ENCODE assay signal across 15 cellular contexts in the genomic region with DNA sequence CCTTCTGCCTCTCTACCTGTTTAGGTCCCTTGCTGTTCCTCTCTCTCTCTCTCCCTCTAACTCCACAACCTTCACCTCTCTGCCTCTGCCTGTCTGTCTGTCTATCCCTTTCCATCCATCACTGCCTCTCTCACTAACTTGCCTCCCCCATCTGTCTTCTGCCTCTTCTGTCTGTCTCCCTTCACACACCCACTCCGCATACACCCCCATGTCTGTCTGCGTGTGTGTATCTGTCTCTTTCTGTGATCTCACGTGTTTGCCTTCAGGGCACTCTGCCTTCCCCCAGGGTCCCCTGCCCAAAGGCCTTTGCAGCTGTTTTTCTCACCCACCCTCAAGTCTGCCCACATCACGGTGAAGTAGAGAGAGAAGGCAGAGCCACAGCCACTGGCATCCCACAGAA. TPM values are rescaled to one million over a fixed set of nuclear protein-coding genes. Genes with fewer than 3 reads are reported as not detected.
DNase-seq lines count a peak whose midpoint lies in the region; ATAC-seq and TF ChIP-seq lines count a peak whose summit lies in the region.
"Had no signal": no experiment of that assay in that cellular context is flagged by ENCODE, and none has a peak within 500 bp of the region (broad histone marks: within the 10 kb centered on the region; RNA-seq: fewer than 3 reads in every experiment).

No MANE protein-coding gene starts in this region.

- H3K36me3 ChIP-seq in HEK293 (ENCODE audit: control insufficient read depth in 2 of 2, insufficient read depth in 1 of 2, low read length in 2 of 2) (peaks cover 0 to 37% of the 10 kb centered on the region in 2 experiments; a peak in 1 of 3 replicates), osteoblast (ENCODE audit: insufficient read depth, low read length) (no peaks in the 10 kb centered on the region)

- POLR2A ChIA-PET in activated naive CD8-positive, alpha-beta T cell treated with anti-CD3 and anti-CD28 coated beads, Interleukin-2, amount 10 ng/mL, durations not matched to agents 7 days and 5 days (lab: Charles Lee) = no interaction called here
- POLR2A ChIA-PET in HEK293 (lab: Yijun Ruan, JAX) = no interaction called here
- POLR2A ChIA-PET in WTC11 (lab: Charles Lee) = interaction anchor here (1.5 kb wide), 1 partner anchor 17 kb away, joined by 4 read pairs; no protein-coding TSS in a partner anchor

- H4K20me1 ChIP-seq in osteoblast (ENCODE audit: insufficient read depth, low read length) = no peaks in the 10 kb centered on the region

- H3K27ac Mint-ChIP-seq in activated naive CD8-positive, alpha-beta T cell treated with anti-CD3 and anti-CD28 coated beads, Interleukin-2, amount 10 ng/mL, durations not matched to agents 7 days and 5 days = peak overlapping the region; percentile 18
- no peak overlapping the region for H3K27ac Mint-ChIP-seq in activated naive CD8-positive, alpha-beta T cell treated with anti-CD3 and anti-CD28 coated beads for 36 hours
- H3K27ac Mint-ChIP-seq in WTC11 = peak overlapping the region; percentile 12
- H3K27ac Mint-ChIP-seq: B cell had no signal

- TF ChIP-seq CTCF in HEK293 (tag by site-specific recombination; IDR thresholded peaks at IDR 0.05) (no peak), WTC11 (IDR thresholded peaks at IDR 0.05) (no peak), osteoblast (IDR thresholded peaks at IDR 0.05; ENCODE audit: extremely low read depth, low read depth, low read length) (no peak)

- H3K4me2 ChIP-seq in osteoblast (ENCODE audit: insufficient read depth, low read length) = no peak overlapping the region

- H3K4me3 Mint-ChIP-seq in activated naive CD8-positive, alpha-beta T cell treated with anti-CD3 and anti-CD28 coated beads, Interleukin-2, amount 10 ng/mL, durations not matched to agents 7 days and 5 days = no peak overlapping the region
- H3K4me3 Mint-ChIP-seq in activated naive CD8-positive, alpha-beta T cell treated with anti-CD3 and anti-CD28 coated beads for 36 hours = no peak overlapping the region
- no peak overlapping the region for H3K4me3 Mint-ChIP-seq in WTC11
- H3K4me3 Mint-ChIP-seq: B cell had no signal

- H3K79me2 ChIP-seq in osteoblast (ENCODE audit: insufficient read depth, low read length) = no peaks in the 10 kb centered on the region

- no peaks in the 10 kb centered on the region for H3K9me3 Mint-ChIP-seq in activated naive CD8-positive, alpha-beta T cell treated with anti-CD3 and anti-CD28 coated beads, Interleukin-2, amount 10 ng/mL, durations not matched to agents 7 days and 5 days
- no peaks in the 10 kb centered on the region for H3K9me3 Mint-ChIP-seq in activated naive CD8-positive, alpha-beta T cell treated with anti-CD3 and anti-CD28 coated beads for 36 hours
- no peaks in the 10 kb centered on the region for H3K9me3 Mint-ChIP-seq in WTC11
- H3K9me3 Mint-ChIP-seq: CD4-positive, alpha-beta memory T cell had no signal

- H3K27ac ChIP-seq in HEK293 (ENCODE audit: extremely low read depth, low read depth, low read length) (no peak overlapping the region), osteoblast (ENCODE audit: low read depth, low read length) (no peak overlapping the region)

- peaks cover 3% of the 10 kb centered on the region for H3K4me1 Mint-ChIP-seq in activated naive CD8-positive, alpha-beta T cell treated with anti-CD3 and anti-CD28 coated beads, Interleukin-2, amount 10 ng/mL, durations not matched to agents 7 days and 5 days
- no peaks in the 10 kb centered on the region for H3K4me1 Mint-ChIP-seq in activated naive CD8-positive, alpha-beta T cell treated with anti-CD3 and anti-CD28 coated beads for 36 hours
- peaks cover 33% of the 10 kb centered on the region for H3K4me1 Mint-ChIP-seq in WTC11
- H3K4me1 Mint-ChIP-seq: B cell had no signal

- H3K9me3 ChIP-seq in HEK293 (ENCODE audit: control insufficient read depth, insufficient read depth, low read depth, low read length) = no peaks in the 10 kb centered on the region
- H3K9me3 ChIP-seq in osteoblast (ENCODE audit: low read depth, low read length) = no peaks in the 10 kb centered on the region

- H3K4me1 ChIP-seq in HEK293 (ENCODE audit: control insufficient read depth, insufficient read depth, low read length) = no peaks in the 10 kb centered on the region
- H3K4me1 ChIP-seq in osteoblast (ENCODE audit: insufficient read depth, low read length) = no peaks in the 10 kb centered on the region

- no peak overlapping the region for H3K4me3 ChIP-seq in HEK293 (ENCODE audit: low read depth, low read length)
- H3K4me3 ChIP-seq in osteoblast (ENCODE audit: insufficient read depth, low read length) = no peak overlapping the region

- DNase-seq in activated naive CD8-positive, alpha-beta T cell treated with anti-CD3 and anti-CD28 coated beads, Interleukin-2, amount 10 ng/mL, durations not matched to agents 7 days and 5 days = no peak
- DNase-seq in activated naive CD8-positive, alpha-beta T cell treated with anti-CD3 and anti-CD28 coated beads for 36 hours = no peak
- DNase-seq in WTC11 (ENCODE audit: low spot score) (no peak), osteoblast (ENCODE audit: insufficient read length, low spot score, missing footprints) (peak; percentile 75), NCI-H774 (lab: John Stamatoyannopoulos, UW) (no peak)
- DNase-seq: C1 segment of cervical spinal cord; CD4-positive, alpha-beta memory T cell; COR-L47; DND-41; GDM1; KG1 had no signal

- H3K36me3 Mint-ChIP-seq in activated naive CD8-positive, alpha-beta T cell treated with anti-CD3 and anti-CD28 coated beads, Interleukin-2, amount 10 ng/mL, durations not matched to agents 7 days and 5 days = no peaks in the 10 kb centered on the region
- no peaks in the 10 kb centered on the region for H3K36me3 Mint-ChIP-seq in activated naive CD8-positive, alpha-beta T cell treated with anti-CD3 and anti-CD28 coated beads for 36 hours
- H3K36me3 Mint-ChIP-seq in WTC11 = peaks cover 7% of the 10 kb centered on the region
- H3K36me3 Mint-ChIP-seq: CD4-positive, alpha-beta memory T cell had no signal

- no peak overlapping the region for H2AFZ ChIP-seq in osteoblast (ENCODE audit: low read length)

- no peaks in the 10 kb centered on the region for H3K27me3 ChIP-seq in osteoblast (ENCODE audit: insufficient read depth, low read length)

- CTCF ChIA-PET in HEK293 (lab: Yijun Ruan, JAX) = interaction anchor here (1.0 kb wide), 1 partner anchor 12 kb away, joined by 3 read pairs; no protein-coding TSS in a partner anchor
- CTCF ChIA-PET in WTC11 (lab: Charles Lee) = interaction anchor here (0.9 to 2.6 kb wide), 10 partner anchors 8 to 176 kb away, joined by 3 to 18 read pairs (median 4); a partner anchor contains a TSS

- H3K27me3 Mint-ChIP-seq in activated naive CD8-positive, alpha-beta T cell treated with anti-CD3 and anti-CD28 coated beads, Interleukin-2, amount 10 ng/mL, durations not matched to agents 7 days and 5 days = peaks cover 3% of the 10 kb centered on the region
- no peaks in the 10 kb centered on the region for H3K27me3 Mint-ChIP-seq in activated naive CD8-positive, alpha-beta T cell treated with anti-CD3 and anti-CD28 coated beads for 36 hours
- H3K27me3 Mint-ChIP-seq in WTC11 (ENCODE audit: low read depth) = peaks cover 11% of the 10 kb centered on the region

- ATAC-seq in activated naive CD8-positive, alpha-beta T cell treated with anti-CD3 and anti-CD28 coated beads, Interleukin-2, amount 10 ng/mL, durations not matched to agents 7 days and 5 days (ENCODE audit: low read depth) = no peak
- peak; percentile 7; the same call in 1 of the 2 replicates for ATAC-seq in WTC11
- ATAC-seq in GM21825 (IDR thresholded peaks at IDR 0.05; ENCODE audit: unreplicated experiment) = no peak
- no peak for ATAC-seq in GM21360 (IDR thresholded peaks at IDR 0.05; ENCODE audit: unreplicated experiment)

TF ChIP-seq in HEK293, 187 proteins besides CTCF, POLR2A, EP300 and RAD21 (continues in another document):
- peak; percentile 97 for TF ChIP-seq EGR2 (tag by site-specific recombination; IDR thresholded peaks at IDR 0.05; ENCODE audit: low read depth)
- TF ChIP-seq GLI2 (tag by site-specific recombination; IDR thresholded peaks at IDR 0.05; ENCODE audit: borderline replicate concordance, low read depth) = no peak

TF ChIP-seq in WTC11, 78 proteins besides CTCF, POLR2A, EP300 and RAD21:
- TF ChIP-seq, protein P1, sequence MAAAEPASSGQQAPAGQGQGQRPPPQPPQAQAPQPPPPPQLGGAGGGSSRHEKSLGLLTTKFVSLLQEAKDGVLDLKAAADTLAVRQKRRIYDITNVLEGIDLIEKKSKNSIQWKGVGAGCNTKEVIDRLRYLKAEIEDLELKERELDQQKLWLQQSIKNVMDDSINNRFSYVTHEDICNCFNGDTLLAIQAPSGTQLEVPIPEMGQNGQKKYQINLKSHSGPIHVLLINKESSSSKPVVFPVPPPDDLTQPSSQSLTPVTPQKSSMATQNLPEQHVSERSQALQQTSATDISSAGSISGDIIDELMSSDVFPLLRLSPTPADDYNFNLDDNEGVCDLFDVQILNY (CRISPR knock-in tag; IDR thresholded peaks at IDR 0.05) = no peak
- TF ChIP-seq, protein P2, sequence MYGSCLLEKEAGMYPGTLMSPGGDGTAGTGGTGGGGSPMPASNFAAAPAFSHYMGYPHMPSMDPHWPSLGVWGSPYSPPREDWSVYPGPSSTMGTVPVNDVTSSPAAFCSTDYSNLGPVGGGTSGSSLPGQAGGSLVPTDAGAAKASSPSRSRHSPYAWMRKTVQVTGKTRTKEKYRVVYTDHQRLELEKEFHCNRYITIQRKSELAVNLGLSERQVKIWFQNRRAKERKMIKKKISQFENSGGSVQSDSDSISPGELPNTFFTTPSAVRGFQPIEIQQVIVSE (CRISPR knock-in tag; IDR thresholded peaks at IDR 0.05; ENCODE audit: borderline replicate concordance) = no peak

RNA-seq across cellular contexts. Expression of a gene that starts 7.9 kb away (rescaled TPM):
- 1 to 10 TPM in 1 of 2 experiments, under 1 TPM in 1; 0.96 to 1.6 TPM for total RNA-seq in activated naive CD8-positive, alpha-beta T cell treated with anti-CD3 and anti-CD28 coated beads, Interleukin-2, amount 10 ng/mL, durations not matched to agents 7 days and 5 days
- total RNA-seq in activated naive CD8-positive, alpha-beta T cell treated with anti-CD3 and anti-CD28 coated beads for 36 hours = under 1 TPM; 0.43 to 0.44 TPM
- total RNA-seq in WTC11 (2021) = 13.8 to 15.5 TPM (median 14.3 TPM) in 3 replicates
- total RNA-seq in osteoblast = 0.29 and 0.36 TPM in 2 replicates

RNA-seq across cellular contexts. Expression of a gene that starts 41.4 kb away (rescaled TPM):
- 10 to 100 TPM; 67.4 to 67.8 TPM for total RNA-seq in activated naive CD8-positive, alpha-beta T cell treated with anti-CD3 and anti-CD28 coated beads, Interleukin-2, amount 10 ng/mL, durations not matched to agents 7 days and 5 days
- 100 to 1,000 TPM; 331 to 348 TPM for total RNA-seq in activated naive CD8-positive, alpha-beta T cell treated with anti-CD3 and anti-CD28 coated beads for 36 hours
- total RNA-seq in WTC11 (2021) (22.6 to 25.8 TPM (median 25.3 TPM) in 3 replicates), osteoblast (51.4 and 61.0 TPM in 2 replicates)

RNA-seq across cellular contexts. Expression of a gene that starts 47.2 kb away (rescaled TPM):
- total RNA-seq in activated naive CD8-positive, alpha-beta T cell treated with anti-CD3 and anti-CD28 coated beads, Interleukin-2, amount 10 ng/mL, durations not matched to agents 7 days and 5 days = 10 to 100 TPM; 28.2 to 28.8 TPM
- 10 to 100 TPM; 36.8 to 37.1 TPM for total RNA-seq in activated naive CD8-positive, alpha-beta T cell treated with anti-CD3 and anti-CD28 coated beads for 36 hours
- total RNA-seq in WTC11 (2021) (20.5 to 27.1 TPM (median 21.5 TPM) in 3 replicates), osteoblast (18.5 and 28.0 TPM in 2 replicates)
